ENCODE assay signal across 8 cellular contexts in genomic region chr22:17171016-17171312, GRCh38. TPM values are rescaled to one million over a fixed set of nuclear protein-coding genes. Genes with fewer than 3 reads are reported as not detected.
A peak's percentile ranks its signal among the peaks of the same experiment; 100 is the strongest.
DNase-seq lines count a peak whose midpoint lies in the region; ATAC-seq, FAIRE-seq and TF ChIP-seq lines count a peak whose summit lies in the region.

No MANE protein-coding gene starts in this region.

- H3K9me3 Mint-ChIP-seq in endothelial cell (ENCODE audit: unreplicated experiment), result no peaks in the 10 kb centered on the region

- H3K4me3 ChIP-seq in NT2/D1 (ENCODE audit: insufficient read length, low read depth) (peak overlapping the region; percentile 63), neutrophil (ENCODE audit: low read depth in 1 of 2, low read length in 1 of 2) (peak overlapping the region; percentile 72 to 88)

- peak overlapping the region; percentile 70 for H3K27ac Mint-ChIP-seq in endothelial cell (ENCODE audit: unreplicated experiment)

- DNase-seq in D721Med (ENCODE audit: insufficient read length, low spot score) (no peak), NT2/D1 (ENCODE audit: low read depth, low spot score) (no peak), endothelial cell (ENCODE audit: low spot score) (no peak), NK-92 (lab: John Stamatoyannopoulos, UW; ENCODE audit: unreplicated experiment) (no peak), A172 (ENCODE audit: low spot score) (no peak)

- H3K36me3 ChIP-seq in NT2/D1 (ENCODE audit: insufficient read depth, insufficient read length, low read length), result no peaks in the 10 kb centered on the region
- H3K36me3 ChIP-seq in neutrophil, result no peaks in the 10 kb centered on the region

- peaks cover 17% of the 10 kb centered on the region for H3K4me1 Mint-ChIP-seq in endothelial cell (ENCODE audit: unreplicated experiment)

- H3K9me3 ChIP-seq in NT2/D1 (ENCODE audit: insufficient read depth, low read length) (no peaks in the 10 kb centered on the region), neutrophil (no peaks in the 10 kb centered on the region)

- H3K4me3 Mint-ChIP-seq in endothelial cell (ENCODE audit: unreplicated experiment), result peak overlapping the region; percentile 21

- no peak for FAIRE-seq in D721Med (lab: Jason Lieb, UNC)

- H3K27me3 Mint-ChIP-seq in endothelial cell (ENCODE audit: unreplicated experiment), result peaks cover 5% of the 10 kb centered on the region

- H3K9ac ChIP-seq in NT2/D1 (ENCODE audit: insufficient read length, low read depth), result peak overlapping the region; percentile 79

- no peaks in the 10 kb centered on the region for H3K36me3 Mint-ChIP-seq in endothelial cell (ENCODE audit: low read depth, unreplicated experiment)

- ATAC-seq in GM21529 (IDR thresholded peaks at IDR 0.05; ENCODE audit: unreplicated experiment) (no peak), HG02678 (IDR thresholded peaks at IDR 0.05; ENCODE audit: unreplicated experiment) (no peak)

- H3K27ac ChIP-seq in neutrophil, result peak overlapping the region; percentile 96

- TF ChIP-seq CTCF in D721Med (IDR thresholded peaks at IDR 0.05; ENCODE audit: insufficient read depth, missing control alignments), result peak; percentile 5
- TF ChIP-seq CTCF in endothelial cell (IDR thresholded peaks at IDR 0.05; ENCODE audit: unreplicated experiment), result no peak
- TF ChIP-seq CTCF in neutrophil (IDR thresholded peaks at IDR 0.05), result no peak

- H3K27me3 ChIP-seq in NT2/D1 (ENCODE audit: insufficient read depth, insufficient read length) (no peaks in the 10 kb centered on the region), neutrophil (no peaks in the 10 kb centered on the region)

- H3K4me1 ChIP-seq in NT2/D1 (ENCODE audit: insufficient read depth, insufficient read length) (no peaks in the 10 kb centered on the region), neutrophil (ENCODE audit: control insufficient read depth in 1 of 2, insufficient read depth in 1 of 2, low read depth in 1 of 2, low read length in 1 of 2) (peaks cover 14 to 17% of the 10 kb centered on the region in 2 experiments)

RNA-seq across cellular contexts. Expression of gene HDHD5, which starts 11.9 kb away (rescaled TPM):
- 60.5 TPM for total RNA-seq in endothelial cell (ENCODE audit: unreplicated experiment)
- total RNA-seq in A172 (2014; rRNA removed; shearing (Covaris generic)), result 24.7 and 29.2 TPM in 2 replicates

RNA-seq across cellular contexts. Expression of gene ADA2, which starts 48.3 kb away (rescaled TPM):
- total RNA-seq in endothelial cell (ENCODE audit: unreplicated experiment), result 12.6 TPM
- total RNA-seq in A172 (2014; rRNA removed; shearing (Covaris generic)), result not detected in 2 replicates

RNA-seq across cellular contexts. Expression of gene TMEM121B, which starts 49.8 kb away (rescaled TPM):
- 62.2 TPM for total RNA-seq in endothelial cell (ENCODE audit: unreplicated experiment)
- total RNA-seq in A172 (2014; rRNA removed; shearing (Covaris generic)), result 0.05 and 0.24 TPM in 2 replicates

Comparison
In these comparisons a context has a peak if more than half of its experiments do, and no peak if none do; other contexts are left out.
1. RNA of gene ADA2, which starts 48.3 kb away (total RNA-seq): 12.6 TPM in endothelial cell (single experiment); not detected in A172; every median in the first group is over 10 times any median in the second.
2. RNA of gene TMEM121B, which starts 49.8 kb away (total RNA-seq): 62.2 TPM in endothelial cell (single experiment); 0.05 to 0.24 TPM in A172; every median in the first group is over 10 times any median in the second.